8 cellular contexts compared by ENCODE assay signal in the genomic region with DNA sequence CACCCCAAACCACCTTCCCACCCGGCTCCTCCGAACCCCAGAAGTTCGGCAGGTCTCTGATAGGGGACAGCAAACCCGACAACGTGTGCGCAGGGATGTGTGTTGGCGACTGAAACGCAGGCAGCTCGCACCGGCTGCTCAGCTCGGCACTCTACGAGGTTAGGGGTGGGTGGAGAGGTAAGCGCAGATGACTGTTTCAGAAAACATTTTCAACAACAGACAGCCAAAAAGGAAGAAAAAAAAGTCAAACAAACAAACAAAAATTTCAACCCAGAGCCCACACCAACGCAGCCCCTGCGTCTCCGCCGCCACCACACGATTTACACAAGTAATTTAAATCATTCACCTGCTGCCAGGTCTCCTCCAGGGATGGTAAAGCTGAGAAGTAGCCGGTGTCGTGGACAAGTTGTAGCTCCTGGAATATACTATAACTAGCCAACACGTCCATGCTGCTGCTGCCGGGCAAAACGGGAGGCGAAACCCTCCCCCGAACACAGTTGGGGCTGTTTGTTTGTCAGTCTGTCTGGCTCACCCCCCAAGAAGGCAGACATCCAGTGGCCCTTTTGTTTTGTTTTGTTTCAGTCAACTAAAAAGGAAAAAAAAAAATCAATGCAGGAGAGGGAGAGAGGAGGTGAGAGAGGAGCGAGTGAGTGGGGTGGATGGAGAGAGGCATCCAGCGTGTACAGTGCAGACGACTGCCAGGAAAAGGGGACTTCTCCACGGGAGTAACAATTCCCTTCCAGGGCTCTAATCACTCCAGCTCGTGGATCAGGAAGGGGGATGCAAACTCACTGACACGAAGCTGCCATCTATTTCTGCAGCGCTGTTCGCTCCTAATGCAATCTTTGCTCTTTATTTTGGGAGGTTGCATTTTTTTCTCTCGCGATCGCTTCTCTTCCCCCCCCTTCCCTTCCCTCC. TPM values are rescaled to one million over a fixed set of nuclear protein-coding genes. Genes with fewer than 3 reads are reported as not detected.
DNase-seq lines count a peak whose midpoint lies in the region; ATAC-seq and TF ChIP-seq lines count a peak whose summit lies in the region.

A gene (minus strand): TSS at position 828 of the 918 bp plus-strand sequence. CDS start 380 bp downstream, at position 448.

- peak; percentile 59 for DNase-seq in NCI-H1092 treated with DMSO at 0.1 percent for 48 hours (lab: John Stamatoyannopoulos, UW)
- no peak for DNase-seq in NCI-H1092 (lab: John Stamatoyannopoulos, UW)
- peak; percentile 74 for DNase-seq in NCI-H748 (lab: John Stamatoyannopoulos, UW; ENCODE audit: unreplicated experiment)
- DNase-seq in activated T-helper 1 cell treated with anti-CD3 and anti-CD28 coated beads, Interleukin-2, amount 50 U/mL, for 16 hours (ENCODE audit: low read depth in 1 of 2, low spot score in 1 of 2), result peak; percentile 28 to 48
- peak; percentile 44 to 58 for DNase-seq in fibroblast of lung (ENCODE audit: low read depth in 2 of 2)
- peak; percentile 39 to 83 (median 72) for DNase-seq in naive thymus-derived CD4-positive, alpha-beta T cell

- no peaks in the 10 kb centered on the region for H3K27me3 ChIP-seq in fibroblast of lung (ENCODE audit: control insufficient read depth, insufficient read depth, low read length)
- no peaks in the 10 kb centered on the region for H3K27me3 ChIP-seq in naive thymus-derived CD4-positive, alpha-beta T cell (ENCODE audit: control insufficient read depth in 2 of 2, insufficient read depth in 2 of 2, low read length in 2 of 2)
- H3K27me3 ChIP-seq in stomach smooth muscle (ENCODE audit: control insufficient read depth in 1 of 2, insufficient read depth in 2 of 2, low read length in 2 of 2), result no peaks in the 10 kb centered on the region

- peak within 1 kb of the TSS; percentile 94 to 100 (median 98) for H3K4me3 Mint-ChIP-seq in naive thymus-derived CD4-positive, alpha-beta T cell

- H3K4me3 ChIP-seq in fibroblast of lung (replicated peaks in 1 of 4; ENCODE audit: control extremely low read depth in 1 of 4, insufficient read depth in 1 of 4, low read depth in 3 of 4, low read length in 4 of 4) (peak within 1 kb of the TSS; percentile 81 to 98 (median 86)), stomach smooth muscle (ENCODE audit: low read length in 2 of 2) (peak within 1 kb of the TSS; percentile 76 to 97)
- peak within 1 kb of the TSS; percentile 89 for H3K4me3 ChIP-seq in naive thymus-derived CD4-positive, alpha-beta T cell (ENCODE audit: low read length)

- H3K27ac ChIP-seq in fibroblast of lung (ENCODE audit: insufficient read depth, low read length), result peak within 1 kb of the TSS; percentile 99
- H3K27ac ChIP-seq in naive thymus-derived CD4-positive, alpha-beta T cell (ENCODE audit: low read depth, low read length), result peak within 1 kb of the TSS; percentile 100
- H3K27ac ChIP-seq in stomach smooth muscle (ENCODE audit: low read length), result peak within 1 kb of the TSS; percentile 100

- H3K27me3 Mint-ChIP-seq in naive thymus-derived CD4-positive, alpha-beta T cell, result peaks cover 0 to 2% (median 0%) of the 10 kb centered on the region in 5 donors

- H4K20me1 ChIP-seq in fibroblast of lung (ENCODE audit: control insufficient read depth, extremely low read depth, insufficient read depth, low read length), result no peaks in the 10 kb centered on the region

- H3K4me1 Mint-ChIP-seq in naive thymus-derived CD4-positive, alpha-beta T cell, result peaks cover 33 to 51% (median 42%) of the 10 kb centered on the region in 7 donors

- H3K9me3 ChIP-seq in fibroblast of lung (ENCODE audit: control insufficient read depth, insufficient read depth, low read depth, low read length) (no peaks in the 10 kb centered on the region), stomach smooth muscle (ENCODE audit: control insufficient read depth in 2 of 2, low read length in 2 of 2) (no peaks in the 10 kb centered on the region)
- no peaks in the 10 kb centered on the region for H3K9me3 ChIP-seq in naive thymus-derived CD4-positive, alpha-beta T cell (ENCODE audit: control insufficient read depth in 2 of 3, low read length in 3 of 3)

- H3K79me2 ChIP-seq in fibroblast of lung (ENCODE audit: control insufficient read depth, insufficient read depth, low read length), result peaks cover 50% of the 10 kb centered on the region

- peak within 1 kb of the TSS; percentile 93 to 99 (median 97) for H3K27ac Mint-ChIP-seq in naive thymus-derived CD4-positive, alpha-beta T cell

- CTCF ChIA-PET in naive thymus-derived CD4-positive, alpha-beta T cell (lab: Charles Lee), result interaction anchor here (0.7 to 4.6 kb wide), 11 partner anchors 9 to 117 kb away, joined by 3 to 61 read pairs (median 4); no protein-coding TSS in a partner anchor

- peak; percentile 30 for ATAC-seq in naive thymus-derived CD4-positive, alpha-beta T cell
- no peak for ATAC-seq in GM19328 (IDR thresholded peaks at IDR 0.05; ENCODE audit: unreplicated experiment)

- H2AFZ ChIP-seq in fibroblast of lung (ENCODE audit: low read length), result no peak within 1 kb of the TSS

- H3K9me3 Mint-ChIP-seq in naive thymus-derived CD4-positive, alpha-beta T cell, result no peaks in the 10 kb centered on the region

- H3K9ac ChIP-seq in fibroblast of lung (ENCODE audit: insufficient read depth, low read length) (peak within 1 kb of the TSS; percentile 99), stomach smooth muscle (ENCODE audit: low read length in 2 of 2) (peak within 1 kb of the TSS; percentile 99)

- H3K4me1 ChIP-seq in fibroblast of lung (ENCODE audit: control insufficient read depth, extremely low read depth, insufficient read depth, low read length) (peaks cover 5% of the 10 kb centered on the region), stomach smooth muscle (ENCODE audit: control insufficient read depth, insufficient read depth, low read length) (peaks cover 15% of the 10 kb centered on the region)
- H3K4me1 ChIP-seq in naive thymus-derived CD4-positive, alpha-beta T cell (ENCODE audit: control insufficient read depth in 2 of 2, insufficient read depth in 2 of 2, low read length in 2 of 2), result peaks cover 0 to 17% of the 10 kb centered on the region in 2 donors

- H3K36me3 ChIP-seq in fibroblast of lung (ENCODE audit: control insufficient read depth, insufficient read depth, low read length), result no peaks in the 10 kb centered on the region
- no peaks in the 10 kb centered on the region for H3K36me3 ChIP-seq in naive thymus-derived CD4-positive, alpha-beta T cell (ENCODE audit: control insufficient read depth in 2 of 3, insufficient read depth in 3 of 3, low read length in 3 of 3)
- H3K36me3 ChIP-seq in stomach smooth muscle (ENCODE audit: control insufficient read depth in 2 of 2, insufficient read depth in 2 of 2, low read length in 2 of 2), result no peaks in the 10 kb centered on the region

- intact Hi-C loops in naive thymus-derived CD4-positive, alpha-beta T cell (cut with micrococcal nuclease), result loop anchor here (1.0 to 10.0 kb wide), 24 partner anchors 22 to 1102 kb away; a partner anchor contains a TSS

- H3K4me2 ChIP-seq in fibroblast of lung (ENCODE audit: extremely low read depth, insufficient read depth, low read length), result peak within 1 kb of the TSS; percentile 69

- POLR2A ChIA-PET in naive thymus-derived CD4-positive, alpha-beta T cell (lab: Charles Lee), result interaction anchor here (0.6 to 9.2 kb wide), 53 partner anchors 8 to 1081 kb away, joined by 3 to 433 read pairs (median 5); a partner anchor contains a TSS

- TF ChIP-seq CTCF in fibroblast of lung (conservative IDR thresholded peaks at IDR 0.05 in 1 of 2, IDR thresholded peaks at IDR 0.05 in 1 of 2; ENCODE audit: low read depth in 1 of 2, low read length in 2 of 2), result peak in 1 of 2 donors; percentile 5

- peaks cover 0 to 19% (median 0%) of the 10 kb centered on the region in 5 donors for H3K36me3 Mint-ChIP-seq in naive thymus-derived CD4-positive, alpha-beta T cell

RNA-seq across cellular contexts. Expression of the gene that starts here (rescaled TPM):
- 11.3 and 12.9 TPM in 2 replicates for total RNA-seq in fibroblast of lung
- 15.4 and 21.0 TPM in 2 replicates for polyA plus RNA-seq in fibroblast of lung
- 7.7 and 15.8 TPM in 2 replicates for polyA plus RNA-seq in fibroblast of lung (2012)
- polyA minus RNA-seq in fibroblast of lung (ENCODE audit: low replicate concordance), result 101 and 108 TPM in 2 replicates
- 10 to 100 TPM; 25.4 to 93.3 (median 78.0) TPM for total RNA-seq in naive thymus-derived CD4-positive, alpha-beta T cell
- polyA plus RNA-seq in naive thymus-derived CD4-positive, alpha-beta T cell, result 10 to 100 TPM; 18.7 to 23.1 TPM
